8 cellular contexts compared by ENCODE assay signal in genomic region chr14:103518416-103519042, GRCh38. TPM values are rescaled to one million over a fixed set of nuclear protein-coding genes. Genes with fewer than 3 reads are reported as not detected.
A peak's percentile ranks its signal among the peaks of the same experiment; 100 is the strongest.
DNase-seq lines count a peak whose midpoint lies in the region; ATAC-seq and TF ChIP-seq lines count a peak whose summit lies in the region.

No MANE protein-coding gene starts in this region.

- H3K27ac ChIP-seq in GM23248 (no peak overlapping the region), left ventricle myocardium inferior (replicated peaks) (peak overlapping the region; percentile 89)

- in situ Hi-C loops in GM23248 (cut with MboI), result no loop called here

- no peak overlapping the region for H2AFZ ChIP-seq in GM23248

- intact Hi-C loops in left ventricle myocardium inferior (cut with micrococcal nuclease), result loop anchor here (2.0 kb wide), 1 partner anchor 28 kb away; no protein-coding TSS in a partner anchor

- H3K36me3 Mint-ChIP-seq in activated naive CD8-positive, alpha-beta T cell treated with anti-CD3 and anti-CD28 coated beads, Interleukin-2, amount 50 U/mL, for 24 hours (ENCODE audit: low read depth), result no peaks in the 10 kb centered on the region

- peaks cover 7% of the 10 kb centered on the region for H3K4me1 Mint-ChIP-seq in activated naive CD8-positive, alpha-beta T cell treated with anti-CD3 and anti-CD28 coated beads, Interleukin-2, amount 50 U/mL, for 24 hours

- H3K4me2 ChIP-seq in GM23248 (ENCODE audit: unreplicated experiment), result no peak overlapping the region

- peak overlapping the region; percentile 22; the same call in 1 of the 2 replicates for H3K9ac ChIP-seq in GM23248

- ATAC-seq in activated naive CD8-positive, alpha-beta T cell treated with anti-CD3 and anti-CD28 coated beads, Interleukin-2, amount 50 U/mL, for 24 hours, result peak; percentile 35
- ATAC-seq in HG03039 (IDR thresholded peaks at IDR 0.05; ENCODE audit: unreplicated experiment), result no peak
- ATAC-seq in HG03108 (IDR thresholded peaks at IDR 0.05; ENCODE audit: unreplicated experiment), result no peak

- H3K27me3 ChIP-seq in GM23248 (replicated peaks; ENCODE audit: insufficient read depth) (no peaks in the 10 kb centered on the region), left ventricle myocardium inferior (ENCODE audit: low read depth) (no peaks in the 10 kb centered on the region)

- H3K4me3 ChIP-seq in GM23248 (no peak overlapping the region), left ventricle myocardium inferior (no peak overlapping the region)

- peak; percentile 32 to 33 for DNase-seq in AML-193 (lab: John Stamatoyannopoulos, UW)
- peak; percentile 63 for DNase-seq in GM23248
- DNase-seq in RKO (ENCODE audit: low spot score), result peak; percentile 46
- peak; percentile 74 for DNase-seq in activated naive CD8-positive, alpha-beta T cell treated with anti-CD3 and anti-CD28 coated beads, Interleukin-2, amount 50 U/mL, for 24 hours
- DNase-seq in left ventricle myocardium inferior, result peak; percentile 66
- peak; percentile 16 for DNase-seq in renal cortical epithelial cell (ENCODE audit: low read depth)

- H3K9me2 ChIP-seq in GM23248 (ENCODE audit: insufficient read depth), result no peaks in the 10 kb centered on the region

- no peaks in the 10 kb centered on the region for H4K20me1 ChIP-seq in GM23248 (ENCODE audit: insufficient read depth)

- H3F3A ChIP-seq in GM23248 (ENCODE audit: insufficient read depth), result peaks cover 14% of the 10 kb centered on the region

- TF ChIP-seq CTCF in left ventricle myocardium inferior (IDR thresholded peaks at IDR 0.05; ENCODE audit: borderline replicate concordance), result peak; percentile 95

- WGBS in GM23248 (ENCODE audit: low coverage in 1 of 2, low lambda C conversion rate in 2 of 2, missing lambda C conversion rate in 2 of 2), 2 experiments, result 51 to 58% methylated on average over 9 of the region's 9 CpGs

- H3K4me1 ChIP-seq in GM23248 (ENCODE audit: insufficient read depth) (peaks cover 16% of the 10 kb centered on the region), left ventricle myocardium inferior (peaks cover 88% of the 10 kb centered on the region)

- no peaks in the 10 kb centered on the region for H3K9me3 Mint-ChIP-seq in activated naive CD8-positive, alpha-beta T cell treated with anti-CD3 and anti-CD28 coated beads, Interleukin-2, amount 50 U/mL, for 24 hours

- no peaks in the 10 kb centered on the region for H3K79me2 ChIP-seq in GM23248 (ENCODE audit: insufficient read depth)

- no peaks in the 10 kb centered on the region for H3K9me3 ChIP-seq in GM23248 (ENCODE audit: low read depth)
- no peaks in the 10 kb centered on the region for H3K9me3 ChIP-seq in left ventricle myocardium inferior (replicated peaks)

- H3K36me3 ChIP-seq in GM23248 (ENCODE audit: low read depth) (no peaks in the 10 kb centered on the region), left ventricle myocardium inferior (no peaks in the 10 kb centered on the region)

- peaks cover 8% of the 10 kb centered on the region for H3K27me3 Mint-ChIP-seq in activated naive CD8-positive, alpha-beta T cell treated with anti-CD3 and anti-CD28 coated beads, Interleukin-2, amount 50 U/mL, for 24 hours

- no peak overlapping the region for H3K27ac Mint-ChIP-seq in activated naive CD8-positive, alpha-beta T cell treated with anti-CD3 and anti-CD28 coated beads, Interleukin-2, amount 50 U/mL, for 24 hours

- H3K4me3 Mint-ChIP-seq in activated naive CD8-positive, alpha-beta T cell treated with anti-CD3 and anti-CD28 coated beads, Interleukin-2, amount 50 U/mL, for 24 hours, result no peak overlapping the region

RNA-seq across cellular contexts. Expression of gene CKB, which starts 4.1 kb away (rescaled TPM):
- total RNA-seq in GM23248 (2014; rRNA removed; shearing (Covaris generic)), result 18.5 and 27.2 TPM in 2 replicates
- 28.0 and 32.2 TPM in 2 replicates for polyA plus RNA-seq in GM23248 (2016; fragmentation: Nextera tagmentation; extraction: Ambion mirVana)
- total RNA-seq in left ventricle myocardium inferior, result 661 TPM
- total RNA-seq in renal cortical epithelial cell, result 125 and 340 TPM in 2 replicates

RNA-seq across cellular contexts. Expression of gene TRMT61A, which starts 10.5 kb away (rescaled TPM):
- 13.2 and 15.0 TPM in 2 replicates for total RNA-seq in GM23248 (2014; rRNA removed; shearing (Covaris generic))
- 12.7 and 13.3 TPM in 2 replicates for polyA plus RNA-seq in GM23248 (2016; fragmentation: Nextera tagmentation; extraction: Ambion mirVana)
- total RNA-seq in left ventricle myocardium inferior, result 5.9 TPM
- total RNA-seq in renal cortical epithelial cell, result 6.9 and 13.8 TPM in 2 replicates

RNA-seq across cellular contexts. Expression of gene BAG5, which starts 43.9 kb away (rescaled TPM):
- total RNA-seq in GM23248 (2014; rRNA removed; shearing (Covaris generic)), result 23.9 and 25.8 TPM in 2 replicates
- polyA plus RNA-seq in GM23248 (2016; fragmentation: Nextera tagmentation; extraction: Ambion mirVana), result 28.6 and 29.1 TPM in 2 replicates
- total RNA-seq in left ventricle myocardium inferior, result 16.7 TPM
- total RNA-seq in renal cortical epithelial cell, result 78.4 and 79.2 TPM in 2 replicates

RNA-seq across cellular contexts. Expression of gene COA8, which starts 44.2 kb away (rescaled TPM):
- 28.9 and 45.8 TPM in 2 replicates for total RNA-seq in GM23248 (2014; rRNA removed; shearing (Covaris generic))
- 96.3 and 108 TPM in 2 replicates for polyA plus RNA-seq in GM23248 (2016; fragmentation: Nextera tagmentation; extraction: Ambion mirVana)
- total RNA-seq in left ventricle myocardium inferior (48.3 TPM), renal cortical epithelial cell (31.1 and 32.5 TPM in 2 replicates)

Comparison
In these comparisons a context has a peak if more than half of its experiments do, and no peak if none do; other contexts are left out.
1. DNase-seq: peak in every context shown above with its lines; median percentile 74 in activated naive CD8-positive, alpha-beta T cell treated with anti-CD3 and anti-CD28 coated beads, Interleukin-2, amount 50 U/mL, for 24 hours; 66 in left ventricle myocardium inferior; 63 in GM23248; 46 in RKO; 32 in AML-193; 16 in renal cortical epithelial cell.